Comparison of ENCODE assay signal across 24 cellular contexts in genomic region chr6:74936886-74937285, GRCh38.
DNase-seq lines count a peak whose midpoint lies in the region; ATAC-seq, FAIRE-seq and TF ChIP-seq lines count a peak whose summit lies in the region.
"Had no signal": no experiment of that assay in that cellular context is flagged by ENCODE, and none has a peak within 500 bp of the region (broad histone marks: within the 10 kb centered on the region; RNA-seq: fewer than 3 reads in every experiment).

No MANE protein-coding gene starts in this region.

- H3K36me3 ChIP-seq in bronchial epithelial cell (ENCODE audit: control insufficient read depth, insufficient read depth, low read length) (no peaks in the 10 kb centered on the region), colonic mucosa (no peaks in the 10 kb centered on the region)
- H3K36me3 ChIP-seq: tibial artery had no signal

- no peaks in the 10 kb centered on the region for H3K9me3 ChIP-seq in colonic mucosa
- H3K9me3 ChIP-seq: body of pancreas, prostate gland, tibial artery had no signal

- DNase-seq in AG10803 (ENCODE audit: low read depth) = peak; percentile 92
- peak; percentile 51 for DNase-seq in HS-27A (ENCODE audit: low read depth)
- peak; percentile 61 for DNase-seq in bronchial epithelial cell (ENCODE audit: low read depth)
- peak; percentile 9 for DNase-seq in kidney glomerular epithelial cell (lab: John Stamatoyannopoulos, UW)
- no peak for DNase-seq in foreskin melanocyte
- no peak for DNase-seq in urothelium cell line (ENCODE audit: low spot score)
- DNase-seq in colonic mucosa = no peak
- DNase-seq: activated CD4-positive, alpha-beta T cell treated with anti-CD3 and anti-CD28 coated beads for 48 hours; activated CD8-positive, alpha-beta memory T cell treated with anti-CD3 and anti-CD28 coated beads, Interleukin-2, amount 10 ng/mL, durations not matched to agents 7 days and 5 days; AML-193; body of pancreas; cortex of kidney; DMS79; midbrain; MM.1S; NCI-H1694 treated with DMSO at 0.1 percent for 48 hours; NCI-H748 treated with DMSO at 0.1 percent for 48 hours; SIG-M5; stimulated activated CD4-positive, alpha-beta T cell treated with anti-CD3 and anti-CD28 coated beads, Interleukin-2, amount 100 ng/mL, for 48 hours; tibial artery had no signal

- no peaks in the 10 kb centered on the region for H3K4me1 ChIP-seq in colonic mucosa
- H3K4me1 ChIP-seq: body of pancreas, prostate gland had no signal

- no peak overlapping the region for H3K9ac ChIP-seq in colonic mucosa (ENCODE audit: low read depth in 2 of 2, low read length in 2 of 2)

- no peak for TF ChIP-seq CTCF in AG10803 (conservative IDR thresholded peaks at IDR 0.05; ENCODE audit: low read length)
- TF ChIP-seq CTCF in bronchial epithelial cell (IDR thresholded peaks at IDR 0.05; ENCODE audit: insufficient read depth, low read length, severe bottlenecking) = no peak
- TF ChIP-seq CTCF in colonic mucosa (IDR thresholded peaks at IDR 0.05) = no peak

- no peak overlapping the region for H3K4me3 ChIP-seq in AG10803 (ENCODE audit: low read length)
- H3K4me3 ChIP-seq in bronchial epithelial cell (ENCODE audit: low read depth, low read length) = no peak overlapping the region
- H3K4me3 ChIP-seq in colonic mucosa = no peak overlapping the region
- H3K4me3 ChIP-seq: body of pancreas, prostate gland, smooth muscle cell, tibial artery had no signal

- no peak for ATAC-seq in GM19328 (IDR thresholded peaks at IDR 0.05; ENCODE audit: unreplicated experiment)
- ATAC-seq: activated CD8-positive, alpha-beta memory T cell treated with anti-CD3 and anti-CD28 coated beads, Interleukin-2, amount 10 ng/mL, durations not matched to agents 7 days and 5 days; activated T-helper 17 cell treated with anti-CD3 and anti-CD28 coated beads, Interleukin-2, amount 50 U/mL, for 72 hours; body of pancreas had no signal

- intact Hi-C loops in colonic mucosa (cut with DNase I) = no loop called here

- no peak overlapping the region for H3K27ac ChIP-seq in colonic mucosa
- H3K27ac ChIP-seq: body of pancreas, prostate gland had no signal

- H3K27me3 ChIP-seq in bronchial epithelial cell (ENCODE audit: control insufficient read depth, insufficient read depth, low read length) = no peaks in the 10 kb centered on the region
- H3K27me3 ChIP-seq in colonic mucosa = no peaks in the 10 kb centered on the region
- H3K27me3 ChIP-seq: body of pancreas, tibial artery had no signal

- FAIRE-seq in bronchial epithelial cell (lab: Jason Lieb, UNC) (no peak), urothelium cell line (lab: Jason Lieb, UNC) (no peak)

Comparison
In these comparisons a context has a peak if more than half of its experiments do, and no peak if none do; other contexts are left out.
1. DNase-seq: peak in AG10803 (single experiment), HS-27A (single experiment), bronchial epithelial cell (single experiment) and kidney glomerular epithelial cell (single experiment); none in foreskin melanocyte (single experiment), urothelium cell line (single experiment) and colonic mucosa (single experiment).